Comparison of ENCODE assay signal across 1 cellular context in genomic region chr13:99415014-99415650, GRCh38.
TF ChIP-seq lines count a peak whose summit lies in the region.

No MANE protein-coding gene starts in this region.

TF ChIP-seq in H1, 55 proteins besides CTCF, POLR2A, EP300 and RAD21 (continued from another document):
- TF ChIP-seq SRF (IDR thresholded peaks at IDR 0.05; ENCODE audit: low read depth, low read length) (no peak), RFX5 (IDR thresholded peaks at IDR 0.05; ENCODE audit: borderline replicate concordance, low read depth, low read length) (no peak), FOSL1 (IDR thresholded peaks at IDR 0.05; ENCODE audit: insufficient read depth, low read depth, low read length) (no peak), RBBP5 (IDR thresholded peaks at IDR 0.05; ENCODE audit: borderline replicate concordance, low read depth, low read length) (no peak), SIN3A (conservative IDR thresholded peaks at IDR 0.05 in 1 of 2, IDR thresholded peaks at IDR 0.05 in 1 of 2; ENCODE audit: low read depth in 1 of 2, low read length in 2 of 2) (no peak), CREB1 (IDR thresholded peaks at IDR 0.05) (no peak), CBX5 (IDR thresholded peaks at IDR 0.05; ENCODE audit: low read depth, low read length) (no peak), CHD7 (IDR thresholded peaks at IDR 0.05; ENCODE audit: insufficient replicate concordance, low read length) (no peak), SP2 (IDR thresholded peaks at IDR 0.05; ENCODE audit: low read length) (no peak), CTBP2 (IDR thresholded peaks at IDR 0.05; ENCODE audit: borderline replicate concordance, insufficient read depth, insufficient read length, low read length) (no peak), EGR1 (IDR thresholded peaks at IDR 0.05; ENCODE audit: borderline replicate concordance, low read depth, low read length) (no peak), SIRT6 (IDR thresholded peaks at IDR 0.05; ENCODE audit: low read length) (no peak), SIX5 (IDR thresholded peaks at IDR 0.05; ENCODE audit: low read depth, low read length) (no peak), EZH2 (IDR thresholded peaks at IDR 0.05; ENCODE audit: low read depth, low read length, severe bottlenecking) (no peak), MAFK (IDR thresholded peaks at IDR 0.05; ENCODE audit: low read depth, low read length) (no peak), SUZ12 (IDR thresholded peaks at IDR 0.05; ENCODE audit: low read length) (no peak), ASH2L (IDR thresholded peaks at IDR 0.05; ENCODE audit: low read length) (no peak)
TF ChIP-seq in H1: peak in this region for 0.
